22 cellular contexts compared by ENCODE assay signal in genomic region chr3:141458937-141459510, GRCh38.
"Had no signal": no experiment of that assay in that cellular context is flagged by ENCODE, and none has a peak within 500 bp of the region (broad histone marks: within the 10 kb centered on the region; RNA-seq: fewer than 3 reads in every experiment).

No MANE protein-coding gene starts in this region.

- FAIRE-seq: bronchial epithelial cell had no signal

- H3K27ac ChIP-seq: body of pancreas, PC-9, WERI-Rb-1 had no signal

- ATAC-seq: activated CD4-positive, alpha-beta T cell treated with anti-CD3 and anti-CD28 coated beads for 36 hours; activated T-cell treated with anti-CD3 and anti-CD28 coated beads, Interleukin-2, amount 50 U/mL, for 4 hours; body of pancreas; T-cell had no signal

- H3K36me3 ChIP-seq: WERI-Rb-1 had no signal

- H3K4me3 Mint-ChIP-seq: activated CD4-positive, alpha-beta T cell treated with anti-CD3 and anti-CD28 coated beads for 36 hours; activated naive CD8-positive, alpha-beta T cell treated with anti-CD3 and anti-CD28 coated beads, Interleukin-2, amount 10 ng/mL, durations not matched to agents 7 days and 5 days; activated T-cell treated with anti-CD3 and anti-CD28 coated beads, Interleukin-2, amount 50 U/mL, for 4 hours; T-cell had no signal

- H2AFZ ChIP-seq: PC-9 had no signal

- H3K9me3 ChIP-seq: body of pancreas had no signal

- H3K4me3 ChIP-seq: body of pancreas, PC-9 had no signal

- H3K9me3 Mint-ChIP-seq: activated T-cell treated with anti-CD3 and anti-CD28 coated beads, Interleukin-2, amount 50 U/mL, for 4 hours; T-cell had no signal

- H3K36me3 Mint-ChIP-seq: activated naive CD8-positive, alpha-beta T cell treated with anti-CD3 and anti-CD28 coated beads, Interleukin-2, amount 10 ng/mL, durations not matched to agents 7 days and 5 days; T-cell had no signal

- H3K27me3 Mint-ChIP-seq: activated CD4-positive, alpha-beta T cell treated with anti-CD3 and anti-CD28 coated beads for 36 hours; T-cell had no signal

- DNase-seq: activated CD4-positive, alpha-beta T cell treated with anti-CD3 and anti-CD28 coated beads for 36 hours; activated CD4-positive, alpha-beta T cell treated with anti-CD3 and anti-CD28 coated beads, Interleukin-2, amount 50 U/mL, for 4 hours; activated CD8-positive, alpha-beta memory T cell treated with anti-CD3 and anti-CD28 coated beads for 24 hours; activated effector memory CD4-positive, alpha-beta T cell treated with anti-CD3 and anti-CD28 coated beads, Interleukin-2, amount 50 U/mL, for 16 hours; activated naive CD4-positive, alpha-beta T cell treated with Interleukin-2 at 50 U/mL for 16 hours; activated naive CD8-positive, alpha-beta T cell treated with anti-CD3 and anti-CD28 coated beads, Interleukin-2, amount 10 ng/mL, durations not matched to agents 7 days and 5 days; activated T-cell treated with anti-CD3 and anti-CD28 coated beads, Interleukin-2, amount 50 U/mL, for 4 hours; aorta; body of pancreas; central memory CD4-positive, alpha-beta T cell; KBM-7; NCI-H1048; NCI-H146; NCI-H187 treated with DMSO at 0.1 percent for 48 hours; NCI-H2081 treated with DMSO at 0.1 percent for 48 hours; NCI-H446; NCI-H524; PC-9; SHP77 treated with DMSO at 0.1 percent for 48 hours; T-cell; WERI-Rb-1 had no signal

- H3K4me2 ChIP-seq: PC-9 had no signal

- H3K27ac Mint-ChIP-seq: activated CD4-positive, alpha-beta T cell treated with anti-CD3 and anti-CD28 coated beads for 36 hours; activated naive CD8-positive, alpha-beta T cell treated with anti-CD3 and anti-CD28 coated beads, Interleukin-2, amount 10 ng/mL, durations not matched to agents 7 days and 5 days; T-cell had no signal

- H3K27me3 ChIP-seq: body of pancreas had no signal
